In genomic region chr6:71879016-71879415, GRCh38 we compare ENCODE assay signal across 10 cellular contexts. TPM values are rescaled to one million over a fixed set of nuclear protein-coding genes. Genes with fewer than 3 reads are reported as not detected.
"Had no signal": no experiment of that assay in that cellular context is flagged by ENCODE, and none has a peak within 500 bp of the region (broad histone marks: within the 10 kb centered on the region; RNA-seq: fewer than 3 reads in every experiment).

No MANE protein-coding gene starts in this region.

- H3K4me3 ChIP-seq: hepatocyte, smooth muscle cell had no signal

- H3K27me3 ChIP-seq: hepatocyte had no signal

- H3K27ac ChIP-seq: hepatocyte had no signal

- ATAC-seq: right cardiac atrium had no signal

- DNase-seq: activated CD4-positive, alpha-beta T cell treated with anti-CD3 and anti-CD28 coated beads, Interleukin-2, amount 10 ng/mL, durations not matched to agents 7 days and 5 days; activated CD8-positive, alpha-beta memory T cell treated with anti-CD3 and anti-CD28 coated beads for 24 hours; activated naive CD8-positive, alpha-beta T cell treated with anti-CD3 and anti-CD28 coated beads, Interleukin-2, amount 10 ng/mL, durations not matched to agents 7 days and 5 days; aorta; mesendoderm; nephron progenitor cell; right cardiac atrium had no signal

RNA-seq across cellular contexts. Expression of gene RIMS1, which starts 7.3 kb away (rescaled TPM):
- total RNA-seq: activated CD4-positive, alpha-beta T cell treated with anti-CD3 and anti-CD28 coated beads, Interleukin-2, amount 10 ng/mL, durations not matched to agents 7 days and 5 days; activated naive CD8-positive, alpha-beta T cell treated with anti-CD3 and anti-CD28 coated beads, Interleukin-2, amount 10 ng/mL, durations not matched to agents 7 days and 5 days; T-helper 2 cell treated with Interferon-gamma antibody and Interleukin-4, amounts not matched to agents 100 ng/mL and 5 ng/mL, for 36 hours had no signal
